ENCODE assay signal across 14 cellular contexts in the genomic region with DNA sequence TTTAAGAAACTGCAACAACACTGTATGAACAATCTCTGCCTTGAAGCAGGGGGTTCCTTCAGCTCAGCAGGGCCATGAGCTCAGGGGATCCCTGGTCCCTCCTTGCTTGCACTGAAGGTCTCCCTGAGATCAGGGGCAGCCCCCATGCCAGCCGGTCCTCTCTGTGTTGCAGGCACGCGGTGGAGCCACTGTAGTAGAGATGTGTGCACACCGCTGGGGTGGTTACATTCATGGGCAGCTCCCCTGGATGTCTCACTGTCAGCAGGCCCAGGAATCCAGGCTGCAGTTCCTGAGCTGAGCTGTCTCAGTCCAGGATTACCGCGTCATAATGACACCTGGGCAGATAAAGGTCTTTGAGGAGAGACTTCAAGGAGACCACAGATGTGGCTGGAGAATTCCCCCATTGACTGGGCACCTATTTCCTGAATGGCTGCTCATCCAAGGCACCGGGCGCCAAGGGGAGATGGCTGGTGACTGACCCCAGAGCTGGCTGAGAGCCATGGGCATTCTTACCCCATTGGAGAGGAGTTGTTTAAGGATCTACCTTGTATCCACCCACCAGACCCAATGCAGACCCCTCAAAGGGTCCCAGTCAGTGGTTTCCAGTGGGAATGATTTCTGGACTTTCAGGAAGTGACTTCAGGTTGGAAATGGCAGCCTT.
"Had no signal": no experiment of that assay in that cellular context is flagged by ENCODE, and none has a peak within 500 bp of the region (broad histone marks: within the 10 kb centered on the region; RNA-seq: fewer than 3 reads in every experiment).

No MANE protein-coding gene starts in this region.

- H3K4me3 Mint-ChIP-seq: stimulated activated naive B cell treated with anti-CD40 and anti-IgM and Interleukin-4, amounts not matched to agents 10 μg/mL and 1 μg/mL and 100 μg/mL, for 72 hours; T-helper 2 cell treated with Interferon-gamma antibody and Interleukin-4, amounts not matched to agents 5 μg/mL and 100 μg/mL, for 36 hours had no signal

- H3K27ac Mint-ChIP-seq: stimulated activated naive B cell treated with anti-CD40 and anti-IgM and Interleukin-4, amounts not matched to agents 10 μg/mL and 1 μg/mL and 100 μg/mL, for 72 hours; T-helper 2 cell treated with Interferon-gamma antibody and Interleukin-4, amounts not matched to agents 5 μg/mL and 100 μg/mL, for 36 hours had no signal

- H3K27me3 Mint-ChIP-seq: naive thymus-derived CD8-positive, alpha-beta T cell; stimulated activated naive B cell treated with anti-CD40 and anti-IgM and Interleukin-4, amounts not matched to agents 10 μg/mL and 1 μg/mL and 100 μg/mL, for 72 hours had no signal

- H3K36me3 Mint-ChIP-seq: naive thymus-derived CD8-positive, alpha-beta T cell; stimulated activated naive B cell treated with anti-CD40 and anti-IgM and Interleukin-4, amounts not matched to agents 10 μg/mL and 1 μg/mL and 100 μg/mL, for 72 hours had no signal

- ATAC-seq: activated CD4-positive, CD25-positive, alpha-beta regulatory T cell treated with anti-CD3 and anti-CD28 coated beads, Interleukin-2, amount 50 U/mL, for 24 hours; left lung; mucosa of descending colon; stimulated activated naive B cell treated with anti-CD40 and anti-IgM and Interleukin-4, amounts not matched to agents 10 μg/mL and 1 μg/mL and 100 μg/mL, for 72 hours had no signal

- H3K9me3 ChIP-seq: uterus had no signal

- H3K9me3 Mint-ChIP-seq: naive thymus-derived CD8-positive, alpha-beta T cell; stimulated activated naive B cell treated with anti-CD40 and anti-IgM and Interleukin-4, amounts not matched to agents 10 μg/mL and 1 μg/mL and 100 μg/mL, for 72 hours had no signal

- DNase-seq: aorta; effector CD8-positive, alpha-beta T cell; foreskin fibroblast; hippocampal formation; kidney; left lung; mucosa of descending colon; nucleus accumbens; stimulated activated naive B cell treated with anti-CD40 and anti-IgM and Interleukin-4, amounts not matched to agents 10 μg/mL and 1 μg/mL and 100 μg/mL, for 72 hours; substantia nigra; uterus had no signal
